ENCODE assay signal across 8 cellular contexts in the genomic region with DNA sequence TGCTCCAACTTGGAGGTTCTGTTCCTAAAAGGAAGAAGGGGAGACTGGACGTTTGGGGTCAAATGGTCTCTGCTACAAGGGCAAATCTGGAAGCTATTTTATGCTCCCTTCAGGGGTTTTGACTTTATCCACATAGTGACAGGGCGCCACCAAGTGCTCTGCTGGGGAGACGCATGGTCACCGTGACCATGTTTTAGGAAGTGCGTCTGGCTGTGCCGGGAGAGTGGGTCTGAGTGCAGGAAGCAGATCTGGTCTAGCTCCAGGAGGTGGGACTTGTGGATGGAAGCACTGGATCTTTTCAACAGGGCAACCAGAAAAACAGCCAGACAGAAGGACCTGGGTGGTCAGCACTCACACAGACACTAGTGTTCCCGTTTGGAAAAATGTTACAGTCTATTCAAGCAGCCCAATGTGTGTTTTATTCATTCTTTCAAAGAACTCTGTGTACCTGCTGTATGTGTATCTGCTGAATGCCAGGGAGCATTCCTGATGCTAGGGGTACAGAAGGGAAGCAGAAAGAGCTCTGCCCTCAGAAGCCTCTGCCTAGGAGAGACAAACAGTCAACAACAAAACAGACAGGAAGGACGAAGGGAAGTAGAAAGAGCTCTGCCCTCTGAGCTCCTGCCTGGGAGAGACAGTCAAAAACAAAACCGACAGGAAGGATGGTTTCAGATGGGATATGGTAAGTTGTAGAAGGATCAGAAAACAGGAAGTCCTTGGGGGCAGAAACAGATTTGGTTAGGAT. TPM values are rescaled to one million over a fixed set of nuclear protein-coding genes. Genes with fewer than 3 reads are reported as not detected.
DNase-seq lines count a peak whose midpoint lies in the region; ATAC-seq and TF ChIP-seq lines count a peak whose summit lies in the region.

No MANE protein-coding gene starts in this region.

- H3K4me1 ChIP-seq in BLaER1 (peaks cover 54% of the 10 kb centered on the region), thyroid gland (peaks cover 31 to 62% of the 10 kb centered on the region in 2 donors)

- WGBS in thyroid gland, 2 donors: 11 to 16% methylated on average over 5 to 9 of the region's 9 CpGs

- H3K27ac Mint-ChIP-seq in activated T-cell treated with anti-CD3 and anti-CD28 coated beads, Interleukin-2, amount 50 U/mL, for 72 hours: no peak overlapping the region
- no peak overlapping the region for H3K27ac Mint-ChIP-seq in nephron progenitor cell

- no peaks in the 10 kb centered on the region for H3K27me3 ChIP-seq in BLaER1
- H3K27me3 ChIP-seq in thyroid gland: no peaks in the 10 kb centered on the region

- peak overlapping the region; percentile 52; the same call in 1 of the 2 replicates for H3K9ac ChIP-seq in BLaER1

- DNase-seq in OCI-M1 (lab: John Stamatoyannopoulos, UW) (peak; percentile 84), fibroblast of pulmonary artery (ENCODE audit: low read depth) (peak; percentile 89), nephron progenitor cell (peak; percentile 65), thyroid gland (peak; percentile 87 to 90)
- DNase-seq in activated T-cell treated with anti-CD3 and anti-CD28 coated beads, Interleukin-2, amount 50 U/mL, for 72 hours: peak; percentile 62 to 63

- H3K4me1 Mint-ChIP-seq in activated T-cell treated with anti-CD3 and anti-CD28 coated beads, Interleukin-2, amount 50 U/mL, for 72 hours (ENCODE audit: low read depth): peaks cover 11% of the 10 kb centered on the region
- H3K4me1 Mint-ChIP-seq in nephron progenitor cell: peaks cover 79% of the 10 kb centered on the region

- TF ChIP-seq CTCF in fibroblast of pulmonary artery (IDR thresholded peaks at IDR 0.05; ENCODE audit: low read length, missing control alignments): peak; percentile 87
- peak; percentile 65 for TF ChIP-seq CTCF in nephron progenitor cell (IDR thresholded peaks at IDR 0.05)
- peak; percentile 55 to 91 (median 78) for TF ChIP-seq CTCF in thyroid gland (IDR thresholded peaks at IDR 0.05)

- H3K9me3 ChIP-seq in BLaER1 (no peaks in the 10 kb centered on the region), thyroid gland (no peaks in the 10 kb centered on the region)

- ATAC-seq in GM19043 (IDR thresholded peaks at IDR 0.05; ENCODE audit: low read depth, unreplicated experiment): peak; percentile 84
- peak; percentile 83 for ATAC-seq in HG03520 (IDR thresholded peaks at IDR 0.05; ENCODE audit: unreplicated experiment)
- ATAC-seq in activated T-cell treated with anti-CD3 and anti-CD28 coated beads, Interleukin-2, amount 50 U/mL, for 72 hours (replicated peaks in 1 of 2): peak; percentile 89 to 92

- H3K27ac ChIP-seq in BLaER1: peak overlapping the region; percentile 66
- H3K27ac ChIP-seq in thyroid gland: peak overlapping the region; percentile 37 to 77 (median 63)

- H3K36me3 ChIP-seq in BLaER1: peaks cover 25% of the 10 kb centered on the region
- H3K36me3 ChIP-seq in thyroid gland: no peaks in the 10 kb centered on the region

- H3K9me3 Mint-ChIP-seq in activated T-cell treated with anti-CD3 and anti-CD28 coated beads, Interleukin-2, amount 50 U/mL, for 72 hours: no peaks in the 10 kb centered on the region
- no peaks in the 10 kb centered on the region for H3K9me3 Mint-ChIP-seq in nephron progenitor cell

- H3K4me3 ChIP-seq in BLaER1: peak overlapping the region; percentile 31
- no peak overlapping the region for H3K4me3 ChIP-seq in fibroblast of pulmonary artery (replicated peaks; ENCODE audit: low read depth, low read length)
- H3K4me3 ChIP-seq in thyroid gland (replicated peaks in 1 of 3): no peak overlapping the region

- H3K36me3 Mint-ChIP-seq in activated T-cell treated with anti-CD3 and anti-CD28 coated beads, Interleukin-2, amount 50 U/mL, for 72 hours (ENCODE audit: insufficient read depth in 2 of 2): no peaks in the 10 kb centered on the region
- peaks cover 10% of the 10 kb centered on the region for H3K36me3 Mint-ChIP-seq in nephron progenitor cell (ENCODE audit: low read depth)

- H3K27me3 Mint-ChIP-seq in activated T-cell treated with anti-CD3 and anti-CD28 coated beads, Interleukin-2, amount 50 U/mL, for 72 hours (ENCODE audit: low read depth): no peaks in the 10 kb centered on the region
- no peaks in the 10 kb centered on the region for H3K27me3 Mint-ChIP-seq in nephron progenitor cell (ENCODE audit: low read depth, poor library complexity)

- peak overlapping the region; percentile 29 to 41 for H3K4me3 Mint-ChIP-seq in activated T-cell treated with anti-CD3 and anti-CD28 coated beads, Interleukin-2, amount 50 U/mL, for 72 hours
- no peak overlapping the region for H3K4me3 Mint-ChIP-seq in nephron progenitor cell

- H4K20me1 ChIP-seq in BLaER1: peaks cover 35% of the 10 kb centered on the region

- H3K4me2 ChIP-seq in BLaER1: peak overlapping the region; percentile 91

- intact Hi-C loops in thyroid gland (cut with DNase I): loop anchor here (2.0 to 5.0 kb wide), 2 partner anchors 42 to 59 kb away; no protein-coding TSS in a partner anchor

- peak in 1 of 2 donors; percentile 21 for TF ChIP-seq POLR2A in thyroid gland (IDR thresholded peaks at IDR 0.05)

RNA-seq across cellular contexts. Expression of gene IMPA2, which starts 14.3 kb away (rescaled TPM):
- 10 to 100 TPM; 19.2 to 20.2 TPM for total RNA-seq in activated T-cell treated with anti-CD3 and anti-CD28 coated beads, Interleukin-2, amount 50 U/mL, for 72 hours
- total RNA-seq in thyroid gland: 10 to 100 TPM; 42.5 to 75.8 (median 54.3) TPM
